Comparison of ENCODE assay signal across 1 cellular context in the genomic region with DNA sequence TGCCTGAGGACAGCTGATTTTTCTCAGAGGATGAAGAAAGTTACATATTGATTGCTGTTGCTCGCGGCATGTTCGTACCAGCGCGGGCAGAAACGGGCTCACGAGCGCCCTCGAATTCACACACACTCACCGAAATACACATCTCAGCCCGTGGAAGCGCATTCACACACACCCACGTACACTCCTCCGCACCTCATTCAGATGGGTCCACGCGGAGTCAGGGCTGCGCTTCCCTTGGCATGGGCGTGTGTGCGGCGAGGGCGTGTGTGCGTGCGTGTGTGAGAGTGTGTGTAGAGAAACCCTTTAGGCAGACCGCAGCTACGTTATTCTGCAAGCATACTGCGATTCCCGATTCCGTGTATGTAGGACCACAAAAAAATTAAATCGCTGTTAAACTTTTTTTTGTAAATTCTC.
TF ChIP-seq lines count a peak whose summit lies in the region.

No MANE protein-coding gene starts in this region.

TF ChIP-seq in H1, 55 proteins besides CTCF, POLR2A, EP300 and RAD21 (continued from another document):
- TF ChIP-seq JUND (IDR thresholded peaks at IDR 0.05; ENCODE audit: low read length) (no peak), TBP (IDR thresholded peaks at IDR 0.05; ENCODE audit: low read depth, low read length) (no peak), ASH2L (IDR thresholded peaks at IDR 0.05; ENCODE audit: low read length) (peak; percentile 28), RNF2 (IDR thresholded peaks at IDR 0.05; ENCODE audit: borderline replicate concordance, low read depth, low read length, missing control alignments, poor library complexity, severe bottlenecking) (peak; percentile 54), KDM4A (IDR thresholded peaks at IDR 0.05; ENCODE audit: low read depth, low read length, severe bottlenecking) (peak; percentile 39), SUZ12 (IDR thresholded peaks at IDR 0.05; ENCODE audit: low read length) (peak; percentile 74)
- TF ChIP-seq, protein P1, sequence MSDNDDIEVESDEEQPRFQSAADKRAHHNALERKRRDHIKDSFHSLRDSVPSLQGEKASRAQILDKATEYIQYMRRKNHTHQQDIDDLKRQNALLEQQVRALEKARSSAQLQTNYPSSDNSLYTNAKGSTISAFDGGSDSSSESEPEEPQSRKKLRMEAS (IDR thresholded peaks at IDR 0.05): peak; percentile 42; the same call in 1 of the 2 replicates
